ENCODE assay signal across 10 cellular contexts in genomic region chr9:132114102-132114707, GRCh38. TPM values are rescaled to one million over a fixed set of nuclear protein-coding genes. Genes with fewer than 3 reads are reported as not detected.
DNase-seq lines count a peak whose midpoint lies in the region; ATAC-seq lines count a peak whose summit lies in the region.
"Had no signal": no experiment of that assay in that cellular context is flagged by ENCODE, and none has a peak within 500 bp of the region (broad histone marks: within the 10 kb centered on the region; RNA-seq: fewer than 3 reads in every experiment).

No MANE protein-coding gene starts in this region.

- no peaks in the 10 kb centered on the region for H3K36me3 ChIP-seq in SJSA1
- H3K36me3 ChIP-seq: thoracic aorta had no signal

- in situ Hi-C loops in T47D (cut with HindIII; ENCODE audit: low pct_unique_long_range_greater_than_20kb, low sequenced_read_pairs): no loop called here

- no peak overlapping the region for H3K4me3 ChIP-seq in SJSA1
- H3K4me3 ChIP-seq: dorsolateral prefrontal cortex, thoracic aorta had no signal

- H3K9me3 ChIP-seq in SJSA1 (replicated peaks): no peaks in the 10 kb centered on the region; the same call in 1 of the 2 replicates
- H3K9me3 ChIP-seq: thoracic aorta had no signal

- H3K27ac ChIP-seq in SJSA1: no peak overlapping the region
- H3K27ac ChIP-seq: dorsolateral prefrontal cortex, thoracic aorta had no signal

- H3K27me3 ChIP-seq in SJSA1 (replicated peaks): no peaks in the 10 kb centered on the region; the same call in 1 of the 2 replicates

- H3K4me1 ChIP-seq in SJSA1 (replicated peaks): no peaks in the 10 kb centered on the region

- ATAC-seq in left lobe of liver (peak; percentile 95), HG03571 (IDR thresholded peaks at IDR 0.05; ENCODE audit: unreplicated experiment) (no peak), HG02642 (IDR thresholded peaks at IDR 0.05; ENCODE audit: poor library complexity, unreplicated experiment) (no peak)
- ATAC-seq in stimulated activated naive CD8-positive, alpha-beta T cell treated with anti-CD3 and anti-CD28 coated beads, Interleukin-15, Interleukin-2, amounts not matched to agents 100 U/mL and 50 U/mL, for 24 hours: no peak

- DNase-seq in GM03348 (ENCODE audit: low spot score) (peak; percentile 76), SJSA1 (ENCODE audit: low read depth in 1 of 2, low spot score in 2 of 2) (peak; percentile 28 to 52), T47D (ENCODE audit: low read depth in 1 of 2, low spot score in 1 of 2) (peak; percentile 81 to 88), left lobe of liver (ENCODE audit: low spot score) (peak; percentile 54), DMS79 (lab: John Stamatoyannopoulos, UW) (no peak)
- peak; percentile 63 for DNase-seq in stimulated activated naive CD8-positive, alpha-beta T cell treated with anti-CD3 and anti-CD28 coated beads, Interleukin-15, Interleukin-2, amounts not matched to agents 100 U/mL and 50 U/mL, for 24 hours

RNA-seq across cellular contexts. Expression of gene MED27, which starts 34.5 kb away (rescaled TPM):
- total RNA-seq in SJSA1 (2014; rRNA removed; shearing (Covaris generic)): 30.6 and 33.1 TPM in 2 replicates
- 4.8 TPM for total RNA-seq in left lobe of liver

RNA-seq across cellular contexts. Expression of gene NTNG2, which starts 47.7 kb away (rescaled TPM):
- not detected in 2 replicates for total RNA-seq in SJSA1 (2014; rRNA removed; shearing (Covaris generic))
- total RNA-seq in left lobe of liver: 0.38 TPM
